ENCODE assay signal across 33 cellular contexts in genomic region chr10:124616836-124617130, GRCh38.
A peak's percentile ranks its signal among the peaks of the same experiment; 100 is the strongest.
DNase-seq lines count a peak whose midpoint lies in the region; ATAC-seq and TF ChIP-seq lines count a peak whose summit lies in the region.
"Had no signal": no experiment of that assay in that cellular context is flagged by ENCODE, and none has a peak within 500 bp of the region (broad histone marks: within the 10 kb centered on the region; RNA-seq: fewer than 3 reads in every experiment).

No MANE protein-coding gene starts in this region.

- H3K36me3 ChIP-seq in BLaER1, result no peaks in the 10 kb centered on the region
- H3K36me3 ChIP-seq in KOPT-K1 (ENCODE audit: insufficient read depth, low read length), result peaks cover 8% of the 10 kb centered on the region; the same call in 1 of the 2 replicates
- no peaks in the 10 kb centered on the region for H3K36me3 ChIP-seq in neural progenitor cell
- no peaks in the 10 kb centered on the region; the same call in 1 of the 2 replicates for H3K36me3 ChIP-seq in MG63
- H3K36me3 ChIP-seq: thoracic aorta, uterus had no signal

- H3K9me3 Mint-ChIP-seq in effector memory CD8-positive, alpha-beta T cell, result no peaks in the 10 kb centered on the region
- no peaks in the 10 kb centered on the region for H3K9me3 Mint-ChIP-seq in neural progenitor cell
- no peaks in the 10 kb centered on the region for H3K9me3 Mint-ChIP-seq in activated CD8-positive, alpha-beta T cell treated with anti-CD3 and anti-CD28 coated beads, Interleukin-2, amount 10 ng/mL, durations not matched to agents 7 days and 5 days (ENCODE audit: insufficient read depth)
- H3K9me3 Mint-ChIP-seq: activated naive CD4-positive, alpha-beta T cell treated with anti-CD3 and anti-CD28 coated beads, Interleukin-2, amount 50 U/mL, for 72 hours; activated T-helper 17 cell treated with anti-CD3 and anti-CD28 coated beads, Interleukin-2, amount 50 U/mL, for 72 hours had no signal

- peak overlapping the region in 1 of 2 donors; percentile 14 for H3K4me3 Mint-ChIP-seq in effector memory CD8-positive, alpha-beta T cell
- no peak overlapping the region for H3K4me3 Mint-ChIP-seq in neural progenitor cell
- H3K4me3 Mint-ChIP-seq in activated CD8-positive, alpha-beta T cell treated with anti-CD3 and anti-CD28 coated beads, Interleukin-2, amount 10 ng/mL, durations not matched to agents 7 days and 5 days, result no peak overlapping the region
- no peak overlapping the region for H3K4me3 Mint-ChIP-seq in T-helper 17 cell
- H3K4me3 Mint-ChIP-seq: activated T-helper 17 cell treated with anti-CD3 and anti-CD28 coated beads, Interleukin-2, amount 50 U/mL, for 72 hours had no signal

- DNase-seq in effector memory CD8-positive, alpha-beta T cell, result no peak
- DNase-seq in neural progenitor cell (ENCODE audit: low spot score), result no peak
- no peak for DNase-seq in activated CD8-positive, alpha-beta T cell treated with anti-CD3 and anti-CD28 coated beads, Interleukin-2, amount 10 ng/mL, durations not matched to agents 7 days and 5 days
- DNase-seq in MG63, result no peak
- DNase-seq in T-helper 17 cell, result no peak
- DNase-seq: activated CD4-positive, alpha-beta T cell treated with anti-CD3 and anti-CD28 coated beads, Interleukin-2, amount 50 U/mL, for 48 hours; activated CD8-positive, alpha-beta memory T cell treated with anti-CD3 and anti-CD28 coated beads, Interleukin-2, amount 50 U/mL, for 48 hours; Caco-2; DMS79; effector memory CD4-positive, alpha-beta T cell; heart left ventricle; kidney glomerular epithelial cell; lower lobe of right lung; mucosa of descending colon; NCI-H1092; NCI-H1694 treated with DMSO at 0.1 percent for 48 hours; NCI-H510A; OCI-M1; SK-N-SH; stimulated activated CD4-positive, alpha-beta T cell treated with anti-CD3 and anti-CD28 coated beads, Interleukin-4, amount 100 ng/mL, for 4 hours; stimulated activated naive CD4-positive, alpha-beta T cell treated with Interleukin-2 at 50 U/mL for 16 hours; T-helper 9 cell; uterus had no signal

- H3K27ac ChIP-seq in BLaER1, result peak overlapping the region; percentile 60
- peak overlapping the region; percentile 99 for H3K27ac ChIP-seq in KOPT-K1 (ENCODE audit: low read depth, low read length, poor library complexity, severe bottlenecking)
- no peak overlapping the region for H3K27ac ChIP-seq in neural progenitor cell
- H3K27ac ChIP-seq: lower lobe of right lung, neutrophil, thoracic aorta, uterus had no signal

- no peak overlapping the region for H2AFZ ChIP-seq in neural progenitor cell (replicated peaks)

- no peak for TF ChIP-seq CTCF in neural progenitor cell (IDR thresholded peaks at IDR 0.05)

- H3K9ac ChIP-seq in BLaER1 (peak overlapping the region; percentile 55; the same call in 1 of the 2 replicates), neural progenitor cell (no peak overlapping the region)
- H3K9ac ChIP-seq: SK-N-SH had no signal

- peaks cover 63% of the 10 kb centered on the region for H3K36me3 Mint-ChIP-seq in effector memory CD8-positive, alpha-beta T cell (ENCODE audit: insufficient read depth)
- H3K36me3 Mint-ChIP-seq in neural progenitor cell (peaks cover 4% of the 10 kb centered on the region), T-helper 17 cell (ENCODE audit: low read depth) (no peaks in the 10 kb centered on the region)
- peaks cover 2% of the 10 kb centered on the region for H3K36me3 Mint-ChIP-seq in activated CD8-positive, alpha-beta T cell treated with anti-CD3 and anti-CD28 coated beads, Interleukin-2, amount 10 ng/mL, durations not matched to agents 7 days and 5 days (ENCODE audit: low read depth)
- H3K36me3 Mint-ChIP-seq: activated naive CD4-positive, alpha-beta T cell treated with anti-CD3 and anti-CD28 coated beads, Interleukin-2, amount 50 U/mL, for 72 hours had no signal

- H3K27ac Mint-ChIP-seq in effector memory CD8-positive, alpha-beta T cell, result peak overlapping the region; percentile 94
- H3K27ac Mint-ChIP-seq in neural progenitor cell (peak overlapping the region; percentile 86), T-helper 17 cell (no peak overlapping the region)
- no peak overlapping the region for H3K27ac Mint-ChIP-seq in activated CD8-positive, alpha-beta T cell treated with anti-CD3 and anti-CD28 coated beads, Interleukin-2, amount 10 ng/mL, durations not matched to agents 7 days and 5 days
- H3K27ac Mint-ChIP-seq: activated naive CD4-positive, alpha-beta T cell treated with anti-CD3 and anti-CD28 coated beads, Interleukin-2, amount 50 U/mL, for 72 hours; activated T-helper 17 cell treated with anti-CD3 and anti-CD28 coated beads, Interleukin-2, amount 50 U/mL, for 72 hours; progenitor cell of endocrine pancreas had no signal

- no peak for ATAC-seq in effector memory CD8-positive, alpha-beta T cell (replicated peaks)
- ATAC-seq in activated CD8-positive, alpha-beta T cell treated with anti-CD3 and anti-CD28 coated beads, Interleukin-2, amount 10 ng/mL, durations not matched to agents 7 days and 5 days, result no peak
- ATAC-seq in T-helper 17 cell (no peak), HG03039 (IDR thresholded peaks at IDR 0.05; ENCODE audit: unreplicated experiment) (no peak)
- ATAC-seq: activated naive CD4-positive, alpha-beta T cell treated with anti-CD3 and anti-CD28 coated beads, Interleukin-2, amount 50 U/mL, for 72 hours; activated T-helper 17 cell treated with anti-CD3 and anti-CD28 coated beads, Interleukin-2, amount 50 U/mL, for 72 hours; HCT116; heart left ventricle; lower lobe of right lung; mucosa of descending colon; sciatic nerve had no signal

- peak overlapping the region; percentile 96 for H3K4me2 ChIP-seq in BLaER1
- H3K4me2 ChIP-seq in neural progenitor cell, result no peak overlapping the region
- H3K4me2 ChIP-seq: SK-N-SH had no signal

- no peak overlapping the region for H3K4me3 ChIP-seq in BLaER1
- H3K4me3 ChIP-seq in neural progenitor cell, result no peak overlapping the region
- no peak overlapping the region for H3K4me3 ChIP-seq in MG63
- H3K4me3 ChIP-seq: heart left ventricle, lower lobe of right lung, mucosa of descending colon, thoracic aorta, uterus had no signal

- peaks cover 100% of the 10 kb centered on the region for H3K4me1 ChIP-seq in BLaER1
- peaks cover 6% of the 10 kb centered on the region for H3K4me1 ChIP-seq in neural progenitor cell
- H3K4me1 ChIP-seq: Caco-2 had no signal

- POLR2A ChIA-PET in activated CD8-positive, alpha-beta T cell treated with anti-CD3 and anti-CD28 coated beads, Interleukin-2, amount 10 ng/mL, durations not matched to agents 7 days and 5 days (lab: Charles Lee), result no interaction called here

- CTCF ChIA-PET in activated CD8-positive, alpha-beta T cell treated with anti-CD3 and anti-CD28 coated beads, Interleukin-2, amount 10 ng/mL, durations not matched to agents 7 days and 5 days (lab: Charles Lee), result no interaction called here

- H3K9me3 ChIP-seq in BLaER1, result no peaks in the 10 kb centered on the region
- H3K9me3 ChIP-seq in KOPT-K1 (ENCODE audit: insufficient read depth, low read length, poor library complexity, severe bottlenecking), result no peaks in the 10 kb centered on the region
- H3K9me3 ChIP-seq in neural progenitor cell (ENCODE audit: low read depth), result no peaks in the 10 kb centered on the region
- no peaks in the 10 kb centered on the region for H3K9me3 ChIP-seq in MG63
- H3K9me3 ChIP-seq in T-helper 17 cell (ENCODE audit: control insufficient read depth, low read length, poor library complexity, severe bottlenecking), result no peaks in the 10 kb centered on the region
- H3K9me3 ChIP-seq: Caco-2, heart left ventricle, lower lobe of right lung, mucosa of descending colon, neutrophil, SK-N-SH, thoracic aorta, uterus had no signal

- H3K79me2 ChIP-seq in neural progenitor cell (ENCODE audit: low read depth), result no peaks in the 10 kb centered on the region

- peaks cover 62 to 68% of the 10 kb centered on the region in 2 donors for H3K4me1 Mint-ChIP-seq in effector memory CD8-positive, alpha-beta T cell (ENCODE audit: low read depth in 2 of 2)
- H3K4me1 Mint-ChIP-seq in neural progenitor cell (peaks cover 14% of the 10 kb centered on the region), T-helper 17 cell (peaks cover 25% of the 10 kb centered on the region)
- H3K4me1 Mint-ChIP-seq in activated CD8-positive, alpha-beta T cell treated with anti-CD3 and anti-CD28 coated beads, Interleukin-2, amount 10 ng/mL, durations not matched to agents 7 days and 5 days (ENCODE audit: low read depth), result peaks cover 42% of the 10 kb centered on the region

- peaks cover 16% of the 10 kb centered on the region for H3F3A ChIP-seq in neural progenitor cell (ENCODE audit: low read depth)

- H3K27me3 ChIP-seq in BLaER1 (no peaks in the 10 kb centered on the region; the same call in 1 of the 2 replicates), neural progenitor cell (no peaks in the 10 kb centered on the region), MG63 (no peaks in the 10 kb centered on the region)
- H3K27me3 ChIP-seq: heart left ventricle, neutrophil, uterus had no signal

- no peaks in the 10 kb centered on the region for H3K27me3 Mint-ChIP-seq in effector memory CD8-positive, alpha-beta T cell
- peaks cover 4% of the 10 kb centered on the region for H3K27me3 Mint-ChIP-seq in neural progenitor cell (ENCODE audit: insufficient read depth, low read depth)
- no peaks in the 10 kb centered on the region for H3K27me3 Mint-ChIP-seq in activated CD8-positive, alpha-beta T cell treated with anti-CD3 and anti-CD28 coated beads, Interleukin-2, amount 10 ng/mL, durations not matched to agents 7 days and 5 days (ENCODE audit: low read depth)
- no peaks in the 10 kb centered on the region for H3K27me3 Mint-ChIP-seq in T-helper 17 cell
- H3K27me3 Mint-ChIP-seq: activated T-helper 17 cell treated with anti-CD3 and anti-CD28 coated beads, Interleukin-2, amount 50 U/mL, for 72 hours; progenitor cell of endocrine pancreas had no signal

- H4K20me1 ChIP-seq in BLaER1 (peaks cover 98% of the 10 kb centered on the region), neural progenitor cell (ENCODE audit: low read depth) (peaks cover 19% of the 10 kb centered on the region)

Comparison
In these comparisons a context has a peak if more than half of its experiments do, and no peak if none do; other contexts are left out.
1. H3K27ac Mint-ChIP-seq: peak in effector memory CD8-positive, alpha-beta T cell (2 of 2) and neural progenitor cell (single experiment); none in activated CD8-positive, alpha-beta T cell treated with anti-CD3 and anti-CD28 coated beads, Interleukin-2, amount 10 ng/mL, durations not matched to agents 7 days and 5 days (single experiment) and T-helper 17 cell (single experiment).